In the genomic region with DNA sequence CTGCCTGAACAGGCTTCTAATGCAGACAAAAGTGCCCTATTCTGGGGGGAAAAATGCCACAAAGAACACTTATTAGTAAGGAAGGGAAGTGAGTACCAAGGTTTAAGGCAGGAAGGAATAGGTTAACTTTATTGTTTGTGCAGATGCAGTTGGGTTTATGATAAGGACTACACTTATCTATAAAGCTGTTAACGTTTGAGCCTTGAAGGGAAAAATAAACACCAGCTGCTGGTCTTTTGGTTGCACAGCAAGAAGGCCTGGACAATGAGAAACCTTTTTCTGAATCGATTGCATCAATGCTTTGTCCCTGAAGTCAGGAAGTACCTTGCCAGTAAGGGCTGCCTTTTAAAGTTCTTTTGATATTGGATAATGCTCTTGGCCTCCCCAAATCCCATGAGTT, we compare ENCODE assay signal across 20 cellular contexts.
"Had no signal": no experiment of that assay in that cellular context is flagged by ENCODE, and none has a peak within 500 bp of the region (broad histone marks: within the 10 kb centered on the region; RNA-seq: fewer than 3 reads in every experiment).

No MANE protein-coding gene starts in this region.

- H3K4me3 ChIP-seq: pancreas, thoracic aorta had no signal

- H3K36me3 ChIP-seq: pancreas, thoracic aorta, WERI-Rb-1 had no signal

- H3K27me3 ChIP-seq: pancreas had no signal

- H3K27me3 Mint-ChIP-seq: brain; dendritic cell treated with granulocyte-macrophage colony-stimulating factor and Interleukin-4, amounts not matched to agents 40 ng/mL and 50 ng/mL, for 4 days had no signal

- H3K27ac Mint-ChIP-seq: activated CD4-positive, alpha-beta memory T cell treated with anti-CD3 and anti-CD28 coated beads for 36 hours; activated naive CD4-positive, alpha-beta T cell treated with anti-CD3 and anti-CD28 coated beads, Interleukin-2, amount 50 U/mL, for 72 hours; brain; dendritic cell treated with granulocyte-macrophage colony-stimulating factor and Interleukin-4, amounts not matched to agents 40 ng/mL and 50 ng/mL, for 4 days; effector memory CD8-positive, alpha-beta T cell; naive thymus-derived CD4-positive, alpha-beta T cell; stimulated activated effector memory CD8-positive, alpha-beta T cell treated with anti-CD3 and anti-CD28 coated beads, Interleukin-12 subunit alpha, Interleukin-12 subunit beta, amount 100 ng/mL, for 72 hours; T-helper 1 cell treated with Interleukin-12 subunit alpha and Interleukin-12 subunit beta and Interleukin-4 antibody, amounts not matched to agents 30 μg/mL and 1 μg/mL, for 36 hours had no signal

- FAIRE-seq: pancreas had no signal

- H3K4me1 ChIP-seq: pancreas had no signal

- H3K4me3 Mint-ChIP-seq: activated CD4-positive, alpha-beta memory T cell treated with anti-CD3 and anti-CD28 coated beads for 36 hours; activated T-cell treated with anti-CD3 and anti-CD28 coated beads, Interleukin-2, amount 50 U/mL, for 4 hours; brain; dendritic cell treated with granulocyte-macrophage colony-stimulating factor and Interleukin-4, amounts not matched to agents 40 ng/mL and 50 ng/mL, for 4 days; effector memory CD8-positive, alpha-beta T cell; naive thymus-derived CD4-positive, alpha-beta T cell; stimulated activated effector memory CD8-positive, alpha-beta T cell treated with anti-CD3 and anti-CD28 coated beads, Interleukin-12 subunit alpha, Interleukin-12 subunit beta, amount 100 ng/mL, for 72 hours; T-helper 1 cell treated with Interleukin-12 subunit alpha and Interleukin-12 subunit beta and Interleukin-4 antibody, amounts not matched to agents 30 μg/mL and 1 μg/mL, for 36 hours had no signal

- H3K27ac ChIP-seq: epithelial cell of prostate, pancreas, thoracic aorta, WERI-Rb-1 had no signal

- H3K36me3 Mint-ChIP-seq: activated CD4-positive, alpha-beta memory T cell treated with anti-CD3 and anti-CD28 coated beads for 36 hours; activated naive CD4-positive, alpha-beta T cell treated with anti-CD3 and anti-CD28 coated beads, Interleukin-2, amount 50 U/mL, for 72 hours; brain; naive thymus-derived CD4-positive, alpha-beta T cell; stimulated activated effector memory CD8-positive, alpha-beta T cell treated with anti-CD3 and anti-CD28 coated beads, Interleukin-12 subunit alpha, Interleukin-12 subunit beta, amount 100 ng/mL, for 72 hours had no signal

- DNase-seq: activated CD4-positive, alpha-beta memory T cell treated with anti-CD3 and anti-CD28 coated beads for 36 hours; activated effector memory CD4-positive, alpha-beta T cell treated with anti-CD3 and anti-CD28 coated beads, Interleukin-2, amount 50 U/mL, for 16 hours; activated T-cell treated with anti-CD3 and anti-CD28 coated beads, Interleukin-2, amount 50 U/mL, for 4 hours; amniotic stem cell; cerebellar nuclear complex; effector memory CD8-positive, alpha-beta T cell; islet precursor cell; mammary epithelial cell; naive thymus-derived CD4-positive, alpha-beta T cell; pancreas; retina; WERI-Rb-1 had no signal

- H3K4me1 Mint-ChIP-seq: naive thymus-derived CD4-positive, alpha-beta T cell; stimulated activated effector memory CD8-positive, alpha-beta T cell treated with anti-CD3 and anti-CD28 coated beads, Interleukin-12 subunit alpha, Interleukin-12 subunit beta, amount 100 ng/mL, for 72 hours had no signal

- H3K9me3 Mint-ChIP-seq: activated CD4-positive, alpha-beta memory T cell treated with anti-CD3 and anti-CD28 coated beads for 36 hours; activated naive CD4-positive, alpha-beta T cell treated with anti-CD3 and anti-CD28 coated beads, Interleukin-2, amount 50 U/mL, for 72 hours; dendritic cell treated with granulocyte-macrophage colony-stimulating factor and Interleukin-4, amounts not matched to agents 40 ng/mL and 50 ng/mL, for 4 days; effector memory CD8-positive, alpha-beta T cell; stimulated activated effector memory CD8-positive, alpha-beta T cell treated with anti-CD3 and anti-CD28 coated beads, Interleukin-12 subunit alpha, Interleukin-12 subunit beta, amount 100 ng/mL, for 72 hours; T-helper 1 cell treated with Interleukin-12 subunit alpha and Interleukin-12 subunit beta and Interleukin-4 antibody, amounts not matched to agents 30 μg/mL and 1 μg/mL, for 36 hours had no signal

- ATAC-seq: activated naive CD4-positive, alpha-beta T cell treated with anti-CD3 and anti-CD28 coated beads, Interleukin-2, amount 50 U/mL, for 72 hours; activated T-cell treated with anti-CD3 and anti-CD28 coated beads, Interleukin-2, amount 50 U/mL, for 4 hours; effector memory CD8-positive, alpha-beta T cell; left lobe of liver; naive thymus-derived CD4-positive, alpha-beta T cell; pancreas; stimulated activated effector memory CD8-positive, alpha-beta T cell treated with anti-CD3 and anti-CD28 coated beads, Interleukin-12 subunit alpha, Interleukin-12 subunit beta, amount 100 ng/mL, for 72 hours had no signal

- H3K9me3 ChIP-seq: pancreas, thoracic aorta had no signal
